21 cellular contexts compared by ENCODE assay signal in genomic region chr11:66216911-66217310, GRCh38.
"Had no signal": no experiment of that assay in that cellular context is flagged by ENCODE, and none has a peak within 500 bp of the region (broad histone marks: within the 10 kb centered on the region; RNA-seq: fewer than 3 reads in every experiment).

No MANE protein-coding gene starts in this region.

- FAIRE-seq: endometrium, keratinocyte had no signal

- ATAC-seq: gastroesophageal sphincter; left lung; psoas muscle; right lobe of liver; stimulated activated memory B cell treated with anti-CD40 and anti-IgM and Interleukin-4, amounts not matched to agents 10 μg/mL and 1 μg/mL and 100 μg/mL, for 72 hours had no signal

- DNase-seq: effector memory CD4-positive, alpha-beta T cell; esophagus squamous epithelium; foreskin fibroblast; glutamatergic neuron; immature natural killer cell; midbrain; occipital lobe; psoas muscle; retina; spleen; stimulated activated CD4-positive, alpha-beta T cell treated with anti-CD3 and anti-CD28 coated beads, Interleukin-15, amount 100 ng/mL, for 24 hours; stimulated activated CD4-positive, alpha-beta T cell treated with anti-CD3 and anti-CD28 coated beads, Interleukin-1b, Interleukin-23, amount 100 ng/mL, for 48 hours; stimulated activated CD4-positive, alpha-beta T cell treated with anti-CD3 and anti-CD28 coated beads, Interleukin-4, amount 100 ng/mL, for 24 hours had no signal

- H3K4me1 Mint-ChIP-seq: nephron had no signal

- H3K9me3 Mint-ChIP-seq: immature natural killer cell; nephron; stimulated activated memory B cell treated with anti-CD40 and anti-IgM and Interleukin-4, amounts not matched to agents 10 μg/mL and 1 μg/mL and 100 μg/mL, for 72 hours; stimulated activated naive CD8-positive, alpha-beta T cell treated with anti-CD3 and anti-CD28 coated beads, Interleukin-15, Interleukin-2, amounts not matched to agents 100 ng/mL and 50 ng/mL, for 24 hours had no signal

- H3K27ac Mint-ChIP-seq: nephron; stimulated activated memory B cell treated with anti-CD40 and anti-IgM and Interleukin-4, amounts not matched to agents 10 μg/mL and 1 μg/mL and 100 μg/mL, for 72 hours; stimulated activated naive CD8-positive, alpha-beta T cell treated with anti-CD3 and anti-CD28 coated beads, Interleukin-15, Interleukin-2, amounts not matched to agents 100 ng/mL and 50 ng/mL, for 24 hours had no signal

- H3K4me3 Mint-ChIP-seq: immature natural killer cell; nephron; stimulated activated memory B cell treated with anti-CD40 and anti-IgM and Interleukin-4, amounts not matched to agents 10 μg/mL and 1 μg/mL and 100 μg/mL, for 72 hours; stimulated activated naive CD8-positive, alpha-beta T cell treated with anti-CD3 and anti-CD28 coated beads, Interleukin-15, Interleukin-2, amounts not matched to agents 100 ng/mL and 50 ng/mL, for 24 hours had no signal

- H3K27me3 Mint-ChIP-seq: stimulated activated memory B cell treated with anti-CD40 and anti-IgM and Interleukin-4, amounts not matched to agents 10 μg/mL and 1 μg/mL and 100 μg/mL, for 72 hours; stimulated activated naive CD8-positive, alpha-beta T cell treated with anti-CD3 and anti-CD28 coated beads, Interleukin-15, Interleukin-2, amounts not matched to agents 100 ng/mL and 50 ng/mL, for 24 hours had no signal
